1 cellular context compared by ENCODE assay signal in the genomic region with DNA sequence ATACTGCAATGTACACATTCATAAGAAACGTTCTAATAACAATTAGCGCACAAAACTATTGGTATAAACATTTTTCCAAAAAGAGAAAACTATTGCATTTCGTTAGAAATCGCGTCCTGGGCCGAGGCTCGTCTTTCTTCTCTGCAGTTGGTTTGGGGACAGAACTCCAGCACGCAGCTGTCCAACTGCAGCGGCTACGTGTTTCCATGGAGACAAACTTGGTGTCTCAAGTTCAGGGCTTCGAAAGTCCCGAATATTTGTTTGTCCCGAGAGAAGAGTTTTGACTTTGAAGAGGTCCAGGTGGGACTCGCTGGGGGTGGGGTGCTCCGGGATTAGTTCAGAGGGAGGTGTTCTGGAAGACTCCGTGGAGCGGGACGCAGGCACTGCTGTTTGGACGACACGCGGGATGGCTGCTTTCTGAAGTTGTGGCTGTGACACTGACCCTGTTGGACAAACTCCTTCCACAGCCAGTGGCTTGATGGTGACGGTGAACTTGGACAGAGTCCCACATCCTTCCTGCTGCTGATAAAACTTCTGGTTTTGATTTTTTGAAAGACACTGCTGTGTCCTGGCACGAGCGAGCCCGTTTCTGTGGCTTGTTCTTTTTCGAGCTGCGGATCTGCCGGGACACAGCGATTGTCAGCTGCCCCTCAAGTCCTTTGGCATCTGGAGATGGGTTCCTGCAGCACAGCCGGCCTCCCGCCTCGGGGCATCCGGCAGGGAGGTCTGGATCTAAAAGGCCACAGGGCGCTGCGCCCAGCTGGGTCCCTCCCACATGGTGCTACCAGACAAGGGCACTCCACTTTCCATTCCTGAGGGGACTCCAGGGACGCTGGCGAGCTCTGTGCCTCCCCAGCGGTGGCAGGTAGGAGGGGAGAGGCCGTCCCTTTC.
A peak's percentile ranks its signal among the peaks of the same experiment; 100 is the strongest.
TF ChIP-seq lines count a peak whose summit lies in the region.

No MANE protein-coding gene starts in this region.

TF ChIP-seq in HepG2, 621 proteins besides CTCF, POLR2A, EP300 and RAD21 (continued from another document and continues in another):
- TF ChIP-seq, protein P1, sequence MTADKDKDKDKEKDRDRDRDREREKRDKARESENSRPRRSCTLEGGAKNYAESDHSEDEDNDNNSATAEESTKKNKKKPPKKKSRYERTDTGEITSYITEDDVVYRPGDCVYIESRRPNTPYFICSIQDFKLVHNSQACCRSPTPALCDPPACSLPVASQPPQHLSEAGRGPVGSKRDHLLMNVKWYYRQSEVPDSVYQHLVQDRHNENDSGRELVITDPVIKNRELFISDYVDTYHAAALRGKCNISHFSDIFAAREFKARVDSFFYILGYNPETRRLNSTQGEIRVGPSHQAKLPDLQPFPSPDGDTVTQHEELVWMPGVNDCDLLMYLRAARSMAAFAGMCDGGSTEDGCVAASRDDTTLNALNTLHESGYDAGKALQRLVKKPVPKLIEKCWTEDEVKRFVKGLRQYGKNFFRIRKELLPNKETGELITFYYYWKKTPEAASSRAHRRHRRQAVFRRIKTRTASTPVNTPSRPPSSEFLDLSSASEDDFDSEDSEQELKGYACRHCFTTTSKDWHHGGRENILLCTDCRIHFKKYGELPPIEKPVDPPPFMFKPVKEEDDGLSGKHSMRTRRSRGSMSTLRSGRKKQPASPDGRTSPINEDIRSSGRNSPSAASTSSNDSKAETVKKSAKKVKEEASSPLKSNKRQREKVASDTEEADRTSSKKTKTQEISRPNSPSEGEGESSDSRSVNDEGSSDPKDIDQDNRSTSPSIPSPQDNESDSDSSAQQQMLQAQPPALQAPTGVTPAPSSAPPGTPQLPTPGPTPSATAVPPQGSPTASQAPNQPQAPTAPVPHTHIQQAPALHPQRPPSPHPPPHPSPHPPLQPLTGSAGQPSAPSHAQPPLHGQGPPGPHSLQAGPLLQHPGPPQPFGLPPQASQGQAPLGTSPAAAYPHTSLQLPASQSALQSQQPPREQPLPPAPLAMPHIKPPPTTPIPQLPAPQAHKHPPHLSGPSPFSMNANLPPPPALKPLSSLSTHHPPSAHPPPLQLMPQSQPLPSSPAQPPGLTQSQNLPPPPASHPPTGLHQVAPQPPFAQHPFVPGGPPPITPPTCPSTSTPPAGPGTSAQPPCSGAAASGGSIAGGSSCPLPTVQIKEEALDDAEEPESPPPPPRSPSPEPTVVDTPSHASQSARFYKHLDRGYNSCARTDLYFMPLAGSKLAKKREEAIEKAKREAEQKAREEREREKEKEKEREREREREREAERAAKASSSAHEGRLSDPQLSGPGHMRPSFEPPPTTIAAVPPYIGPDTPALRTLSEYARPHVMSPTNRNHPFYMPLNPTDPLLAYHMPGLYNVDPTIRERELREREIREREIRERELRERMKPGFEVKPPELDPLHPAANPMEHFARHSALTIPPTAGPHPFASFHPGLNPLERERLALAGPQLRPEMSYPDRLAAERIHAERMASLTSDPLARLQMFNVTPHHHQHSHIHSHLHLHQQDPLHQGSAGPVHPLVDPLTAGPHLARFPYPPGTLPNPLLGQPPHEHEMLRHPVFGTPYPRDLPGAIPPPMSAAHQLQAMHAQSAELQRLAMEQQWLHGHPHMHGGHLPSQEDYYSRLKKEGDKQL (CRISPR knock-in tag; IDR thresholded peaks at IDR 0.05; ENCODE audit: low read depth), result no peak
- no peak for TF ChIP-seq ZNF367 (CRISPR knock-in tag; IDR thresholded peaks at IDR 0.05; ENCODE audit: borderline replicate concordance)
- TF ChIP-seq, protein P2, sequence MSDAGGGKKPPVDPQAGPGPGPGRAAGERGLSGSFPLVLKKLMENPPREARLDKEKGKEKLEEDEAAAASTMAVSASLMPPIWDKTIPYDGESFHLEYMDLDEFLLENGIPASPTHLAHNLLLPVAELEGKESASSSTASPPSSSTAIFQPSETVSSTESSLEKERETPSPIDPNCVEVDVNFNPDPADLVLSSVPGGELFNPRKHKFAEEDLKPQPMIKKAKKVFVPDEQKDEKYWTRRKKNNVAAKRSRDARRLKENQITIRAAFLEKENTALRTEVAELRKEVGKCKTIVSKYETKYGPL (CRISPR knock-in tag; IDR thresholded peaks at IDR 0.05), result no peak
- TF ChIP-seq, protein P3, sequence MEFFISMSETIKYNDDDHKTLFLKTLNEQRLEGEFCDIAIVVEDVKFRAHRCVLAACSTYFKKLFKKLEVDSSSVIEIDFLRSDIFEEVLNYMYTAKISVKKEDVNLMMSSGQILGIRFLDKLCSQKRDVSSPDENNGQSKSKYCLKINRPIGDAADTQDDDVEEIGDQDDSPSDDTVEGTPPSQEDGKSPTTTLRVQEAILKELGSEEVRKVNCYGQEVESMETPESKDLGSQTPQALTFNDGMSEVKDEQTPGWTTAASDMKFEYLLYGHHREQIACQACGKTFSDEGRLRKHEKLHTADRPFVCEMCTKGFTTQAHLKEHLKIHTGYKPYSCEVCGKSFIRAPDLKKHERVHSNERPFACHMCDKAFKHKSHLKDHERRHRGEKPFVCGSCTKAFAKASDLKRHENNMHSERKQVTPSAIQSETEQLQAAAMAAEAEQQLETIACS (CRISPR knock-in tag; IDR thresholded peaks at IDR 0.05), result no peak
- no peak for TF ChIP-seq ELF4 (CRISPR knock-in tag; IDR thresholded peaks at IDR 0.05; ENCODE audit: borderline replicate concordance)
- no peak for TF ChIP-seq ZNF879 (CRISPR knock-in tag; IDR thresholded peaks at IDR 0.05)
- TF ChIP-seq BCL6 (CRISPR knock-in tag; IDR thresholded peaks at IDR 0.05), result 0 out of 2 replicates have a peak, but pooled peaks have one; percentile 5
- no peak for TF ChIP-seq TP53 (CRISPR knock-in tag; conservative IDR thresholded peaks at IDR 0.05)
- no peak for TF ChIP-seq MZF1 (CRISPR knock-in tag; IDR thresholded peaks at IDR 0.05; ENCODE audit: borderline replicate concordance)
- TF ChIP-seq MEIS1 (CRISPR knock-in tag; IDR thresholded peaks at IDR 0.05; ENCODE audit: borderline replicate concordance), result no peak
- no peak for TF ChIP-seq SRY (CRISPR knock-in tag; IDR thresholded peaks at IDR 0.05)
- 0 out of 2 replicates have a peak, but pooled peaks have one; percentile 11 for TF ChIP-seq MYC (CRISPR knock-in tag; IDR thresholded peaks at IDR 0.05; ENCODE audit: borderline replicate concordance)
- no peak for TF ChIP-seq NKX3-1 (CRISPR knock-in tag; IDR thresholded peaks at IDR 0.05)
- no peak for TF ChIP-seq SOX13 (IDR thresholded peaks at IDR 0.05)
- TF ChIP-seq SOX13 (CRISPR knock-in tag; conservative IDR thresholded peaks at IDR 0.05 in 1 of 2, IDR thresholded peaks at IDR 0.05 in 1 of 2), result 0 out of 4 replicates have a peak, but pooled peaks of 1 of the 2 experiments have one; percentile 5
- no peak for TF ChIP-seq NFIB (CRISPR knock-in tag; IDR thresholded peaks at IDR 0.05; ENCODE audit: borderline replicate concordance)
- no peak for TF ChIP-seq ZNF724P (CRISPR knock-in tag; IDR thresholded peaks at IDR 0.05; ENCODE audit: borderline replicate concordance)
- TF ChIP-seq EZH2 (conservative IDR thresholded peaks at IDR 0.05; ENCODE audit: low read depth, low read length), result no peak
- TF ChIP-seq RFX3 (CRISPR knock-in tag; IDR thresholded peaks at IDR 0.05), result peak; percentile 36; the same call in 1 of the 2 replicates
- TF ChIP-seq HNRNPL (IDR thresholded peaks at IDR 0.05; ENCODE audit: low read depth, low read length), result no peak
- TF ChIP-seq ZNF781 (CRISPR knock-in tag; IDR thresholded peaks at IDR 0.05; ENCODE audit: borderline replicate concordance, not compliant biosample characterization), result no peak
- no peak for TF ChIP-seq ZNF577 (CRISPR knock-in tag; IDR thresholded peaks at IDR 0.05; ENCODE audit: borderline replicate concordance, low read depth)
- TF ChIP-seq ZNF839 (CRISPR knock-in tag; IDR thresholded peaks at IDR 0.05; ENCODE audit: borderline replicate concordance), result no peak
- TF ChIP-seq, protein P4, sequence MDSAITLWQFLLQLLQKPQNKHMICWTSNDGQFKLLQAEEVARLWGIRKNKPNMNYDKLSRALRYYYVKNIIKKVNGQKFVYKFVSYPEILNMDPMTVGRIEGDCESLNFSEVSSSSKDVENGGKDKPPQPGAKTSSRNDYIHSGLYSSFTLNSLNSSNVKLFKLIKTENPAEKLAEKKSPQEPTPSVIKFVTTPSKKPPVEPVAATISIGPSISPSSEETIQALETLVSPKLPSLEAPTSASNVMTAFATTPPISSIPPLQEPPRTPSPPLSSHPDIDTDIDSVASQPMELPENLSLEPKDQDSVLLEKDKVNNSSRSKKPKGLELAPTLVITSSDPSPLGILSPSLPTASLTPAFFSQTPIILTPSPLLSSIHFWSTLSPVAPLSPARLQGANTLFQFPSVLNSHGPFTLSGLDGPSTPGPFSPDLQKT (CRISPR knock-in tag; IDR thresholded peaks at IDR 0.05; ENCODE audit: borderline replicate concordance), result no peak
- TF ChIP-seq MAZ (IDR thresholded peaks at IDR 0.05; ENCODE audit: borderline replicate concordance, low read depth, low read length), result no peak
- no peak for TF ChIP-seq MAZ (CRISPR knock-in tag; IDR thresholded peaks at IDR 0.05; ENCODE audit: low read depth)
- no peak for TF ChIP-seq ZNF773 (CRISPR knock-in tag; IDR thresholded peaks at IDR 0.05; ENCODE audit: borderline replicate concordance)
- TF ChIP-seq TCF12 (IDR thresholded peaks at IDR 0.05), result no peak
- 0 out of 2 replicates have a peak, but pooled peaks have one; percentile 38 for TF ChIP-seq TCF12 (CRISPR knock-in tag; IDR thresholded peaks at IDR 0.05)
- no peak for TF ChIP-seq ZNF788 (CRISPR knock-in tag; IDR thresholded peaks at IDR 0.05; ENCODE audit: borderline replicate concordance)
- 0 out of 2 replicates have a peak, but pooled peaks have one; percentile 36 for TF ChIP-seq GLI4 (CRISPR knock-in tag; IDR thresholded peaks at IDR 0.05; ENCODE audit: borderline replicate concordance)
- no peak for TF ChIP-seq ARID2 (CRISPR knock-in tag; IDR thresholded peaks at IDR 0.05; ENCODE audit: borderline replicate concordance)
- no peak for TF ChIP-seq SYNCRIP (IDR thresholded peaks at IDR 0.05; ENCODE audit: insufficient read depth, low read depth, low read length)
- 0 out of 2 replicates have a peak, but pooled peaks have one; percentile 42 for TF ChIP-seq ZNF547 (CRISPR knock-in tag; IDR thresholded peaks at IDR 0.05)
- TF ChIP-seq ZNF713 (CRISPR knock-in tag; IDR thresholded peaks at IDR 0.05), result no peak
- no peak for TF ChIP-seq ZSCAN29 (CRISPR knock-in tag; conservative IDR thresholded peaks at IDR 0.05)
- 0 out of 2 replicates have a peak, but pooled peaks have one; percentile 27 for TF ChIP-seq FOXC1 (CRISPR knock-in tag; IDR thresholded peaks at IDR 0.05; ENCODE audit: borderline replicate concordance)
- TF ChIP-seq RORA (CRISPR knock-in tag; IDR thresholded peaks at IDR 0.05), result no peak
- no peak for TF ChIP-seq ZFP90 (CRISPR knock-in tag; IDR thresholded peaks at IDR 0.05; ENCODE audit: borderline replicate concordance)
- TF ChIP-seq ELF3 (CRISPR knock-in tag; IDR thresholded peaks at IDR 0.05), result no peak
- TF ChIP-seq, protein P5, sequence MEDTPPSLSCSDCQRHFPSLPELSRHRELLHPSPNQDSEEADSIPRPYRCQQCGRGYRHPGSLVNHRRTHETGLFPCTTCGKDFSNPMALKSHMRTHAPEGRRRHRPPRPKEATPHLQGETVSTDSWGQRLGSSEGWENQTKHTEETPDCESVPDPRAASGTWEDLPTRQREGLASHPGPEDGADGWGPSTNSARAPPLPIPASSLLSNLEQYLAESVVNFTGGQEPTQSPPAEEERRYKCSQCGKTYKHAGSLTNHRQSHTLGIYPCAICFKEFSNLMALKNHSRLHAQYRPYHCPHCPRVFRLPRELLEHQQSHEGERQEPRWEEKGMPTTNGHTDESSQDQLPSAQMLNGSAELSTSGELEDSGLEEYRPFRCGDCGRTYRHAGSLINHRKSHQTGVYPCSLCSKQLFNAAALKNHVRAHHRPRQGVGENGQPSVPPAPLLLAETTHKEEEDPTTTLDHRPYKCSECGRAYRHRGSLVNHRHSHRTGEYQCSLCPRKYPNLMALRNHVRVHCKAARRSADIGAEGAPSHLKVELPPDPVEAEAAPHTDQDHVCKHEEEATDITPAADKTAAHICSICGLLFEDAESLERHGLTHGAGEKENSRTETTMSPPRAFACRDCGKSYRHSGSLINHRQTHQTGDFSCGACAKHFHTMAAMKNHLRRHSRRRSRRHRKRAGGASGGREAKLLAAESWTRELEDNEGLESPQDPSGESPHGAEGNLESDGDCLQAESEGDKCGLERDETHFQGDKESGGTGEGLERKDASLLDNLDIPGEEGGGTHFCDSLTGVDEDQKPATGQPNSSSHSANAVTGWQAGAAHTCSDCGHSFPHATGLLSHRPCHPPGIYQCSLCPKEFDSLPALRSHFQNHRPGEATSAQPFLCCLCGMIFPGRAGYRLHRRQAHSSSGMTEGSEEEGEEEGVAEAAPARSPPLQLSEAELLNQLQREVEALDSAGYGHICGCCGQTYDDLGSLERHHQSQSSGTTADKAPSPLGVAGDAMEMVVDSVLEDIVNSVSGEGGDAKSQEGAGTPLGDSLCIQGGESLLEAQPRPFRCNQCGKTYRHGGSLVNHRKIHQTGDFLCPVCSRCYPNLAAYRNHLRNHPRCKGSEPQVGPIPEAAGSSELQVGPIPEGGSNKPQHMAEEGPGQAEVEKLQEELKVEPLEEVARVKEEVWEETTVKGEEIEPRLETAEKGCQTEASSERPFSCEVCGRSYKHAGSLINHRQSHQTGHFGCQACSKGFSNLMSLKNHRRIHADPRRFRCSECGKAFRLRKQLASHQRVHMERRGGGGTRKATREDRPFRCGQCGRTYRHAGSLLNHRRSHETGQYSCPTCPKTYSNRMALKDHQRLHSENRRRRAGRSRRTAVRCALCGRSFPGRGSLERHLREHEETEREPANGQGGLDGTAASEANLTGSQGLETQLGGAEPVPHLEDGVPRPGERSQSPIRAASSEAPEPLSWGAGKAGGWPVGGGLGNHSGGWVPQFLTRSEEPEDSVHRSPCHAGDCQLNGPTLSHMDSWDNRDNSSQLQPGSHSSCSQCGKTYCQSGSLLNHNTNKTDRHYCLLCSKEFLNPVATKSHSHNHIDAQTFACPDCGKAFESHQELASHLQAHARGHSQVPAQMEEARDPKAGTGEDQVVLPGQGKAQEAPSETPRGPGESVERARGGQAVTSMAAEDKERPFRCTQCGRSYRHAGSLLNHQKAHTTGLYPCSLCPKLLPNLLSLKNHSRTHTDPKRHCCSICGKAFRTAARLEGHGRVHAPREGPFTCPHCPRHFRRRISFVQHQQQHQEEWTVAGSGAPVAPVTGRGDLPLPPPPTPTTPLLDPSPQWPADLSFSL (CRISPR knock-in tag; IDR thresholded peaks at IDR 0.05), result no peak
